ENCODE assay signal across 17 cellular contexts in the genomic region with DNA sequence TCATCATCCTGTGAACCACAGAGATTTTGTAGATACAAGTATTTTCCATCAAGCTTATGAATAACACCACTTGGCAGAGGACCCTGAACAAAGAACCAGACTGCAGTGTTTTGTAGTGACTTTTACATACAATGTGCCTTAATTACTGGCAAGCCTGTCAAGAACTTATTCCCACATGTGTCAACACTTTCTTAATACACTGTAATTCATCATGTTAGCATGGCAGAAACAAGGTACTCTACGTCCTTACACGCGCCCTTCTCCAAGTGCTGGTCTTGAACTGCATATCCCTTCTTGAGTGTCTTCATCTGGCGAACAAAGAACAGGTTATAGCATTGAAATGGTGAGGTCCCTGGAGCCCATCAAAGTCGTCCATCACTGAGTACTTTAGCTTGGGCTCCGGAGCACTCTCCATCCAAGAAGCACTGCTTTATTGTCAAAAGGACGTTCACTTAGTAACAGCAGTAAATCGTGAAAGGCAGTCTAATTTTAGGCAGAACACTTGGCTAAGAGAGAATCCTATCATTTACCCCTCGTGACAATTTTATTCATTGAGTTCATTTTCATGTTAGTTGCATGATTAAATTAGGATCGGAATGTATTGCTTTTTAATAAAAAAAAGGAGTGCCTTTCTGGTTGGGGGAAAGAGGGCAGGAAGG.
A peak's percentile ranks its signal among the peaks of the same experiment; 100 is the strongest.
DNase-seq lines count a peak whose midpoint lies in the region; ATAC-seq, FAIRE-seq and TF ChIP-seq lines count a peak whose summit lies in the region.
"Had no signal": no experiment of that assay in that cellular context is flagged by ENCODE, and none has a peak within 500 bp of the region (broad histone marks: within the 10 kb centered on the region; RNA-seq: fewer than 3 reads in every experiment).

No MANE protein-coding gene starts in this region.

- intact Hi-C loops in Right ventricle myocardium superior (cut with DNase I), result no loop called here

- FAIRE-seq in D721Med (lab: Jason Lieb, UNC), result no peak
- FAIRE-seq: GM12878 had no signal

- H3K4me3 ChIP-seq in right atrium auricular region (no peak overlapping the region), hepatocyte (no peak overlapping the region), skeletal muscle tissue (ENCODE audit: low read length in 3 of 3) (peak overlapping the region; percentile 3 to 15 (median 11))
- H3K4me3 ChIP-seq: BLaER1, GM12878, GM23338 had no signal

- H3K79me2 ChIP-seq in hepatocyte, result no peaks in the 10 kb centered on the region

- peak; percentile 31 for ATAC-seq in Right ventricle myocardium superior (ENCODE audit: poor library complexity)
- ATAC-seq: GM12878, GM23338, HCT116, PC-3 had no signal

- no peaks in the 10 kb centered on the region for H3K9me2 ChIP-seq in hepatocyte (replicated peaks; ENCODE audit: insufficient read depth)

- no peak overlapping the region for H3K4me2 ChIP-seq in hepatocyte
- H3K4me2 ChIP-seq: BLaER1, GM23338 had no signal

- H3K9me3 ChIP-seq in right atrium auricular region, result no peaks in the 10 kb centered on the region
- no peaks in the 10 kb centered on the region for H3K9me3 ChIP-seq in hepatocyte (ENCODE audit: low read depth)
- H3K9me3 ChIP-seq in skeletal muscle tissue (ENCODE audit: control insufficient read depth in 3 of 3, low read length in 3 of 3), result no peaks in the 10 kb centered on the region
- H3K9me3 ChIP-seq: BLaER1 had no signal

- no peak overlapping the region for H3K27ac ChIP-seq in right atrium auricular region
- H3K27ac ChIP-seq in hepatocyte, result peak overlapping the region; percentile 11
- peak overlapping the region; percentile 0 for H3K27ac ChIP-seq in skeletal muscle tissue (ENCODE audit: low read depth, low read length)
- H3K27ac ChIP-seq: BLaER1, HL-60 had no signal

- 82% methylated on average over 10 of the region's 10 CpGs for WGBS in hepatocyte (ENCODE audit: low lambda C conversion rate, missing lambda C conversion rate)

- no peak for DNase-seq in Right ventricle myocardium superior
- DNase-seq in right atrium auricular region (ENCODE audit: low spot score), result no peak
- DNase-seq in NCI-H446 treated with DMSO at 0.1 percent for 48 hours (lab: John Stamatoyannopoulos, UW), result peak; percentile 63
- DNase-seq in hepatocyte (ENCODE audit: low spot score), result no peak
- no peak for DNase-seq in activated CD4-positive, CD25-positive, alpha-beta regulatory T cell (lab: John Stamatoyannopoulos, UW)
- no peak for DNase-seq in D721Med (ENCODE audit: insufficient read length, low spot score)
- DNase-seq in stimulated activated CD4-positive, alpha-beta T cell treated with anti-CD3 and anti-CD28 coated beads, Interleukin-15, amount 100 ng/mL, for 24 hours, result no peak
- DNase-seq: CD8-positive, alpha-beta memory T cell; GDM1; NCI-H748 treated with DMSO at 0.1 percent for 48 hours; PC-3 had no signal

- H3K27me3 ChIP-seq in right atrium auricular region (no peaks in the 10 kb centered on the region), hepatocyte (no peaks in the 10 kb centered on the region), skeletal muscle tissue (ENCODE audit: control insufficient read depth in 3 of 3, insufficient read depth in 3 of 3, low read length in 3 of 3) (no peaks in the 10 kb centered on the region)
- H3K27me3 ChIP-seq: BLaER1 had no signal

- H3K4me1 ChIP-seq in right atrium auricular region (peaks cover 0 to 4% of the 10 kb centered on the region in 2 donors), hepatocyte (ENCODE audit: insufficient read depth) (peaks cover 3% of the 10 kb centered on the region), skeletal muscle tissue (ENCODE audit: control insufficient read depth in 3 of 3, insufficient read depth in 3 of 3, low read length in 3 of 3) (peaks cover 6 to 14% (median 8%) of the 10 kb centered on the region in 3 donors)

- no peak for TF ChIP-seq CTCF in right atrium auricular region (IDR thresholded peaks at IDR 0.05)
- TF ChIP-seq CTCF in hepatocyte (IDR thresholded peaks at IDR 0.05; ENCODE audit: poor library complexity), result no peak
- TF ChIP-seq CTCF in D721Med (IDR thresholded peaks at IDR 0.05; ENCODE audit: insufficient read depth, missing control alignments), result no peak

- H4K20me1 ChIP-seq in hepatocyte (ENCODE audit: insufficient read depth, poor library complexity, severe bottlenecking), result no peaks in the 10 kb centered on the region
- H4K20me1 ChIP-seq: BLaER1 had no signal

- H2AFZ ChIP-seq in hepatocyte, result no peak overlapping the region
- H2AFZ ChIP-seq: GM23338 had no signal

- H3K9ac ChIP-seq in skeletal muscle tissue (ENCODE audit: low read depth in 1 of 3, low read length in 3 of 3), result peak overlapping the region in 1 of 3 donors; percentile 12
- H3K9ac ChIP-seq: BLaER1 had no signal

- H3K36me3 ChIP-seq in right atrium auricular region, result no peaks in the 10 kb centered on the region
- no peaks in the 10 kb centered on the region for H3K36me3 ChIP-seq in hepatocyte (replicated peaks; ENCODE audit: insufficient read depth, low read depth)
- H3K36me3 ChIP-seq in skeletal muscle tissue (ENCODE audit: control insufficient read depth in 3 of 3, insufficient read depth in 3 of 3, low read length in 3 of 3), result no peaks in the 10 kb centered on the region
- H3K36me3 ChIP-seq: BLaER1 had no signal

Comparison
In these comparisons a context has a peak if more than half of its experiments do, and no peak if none do; other contexts are left out.
1. H3K27ac ChIP-seq: peak in hepatocyte (single experiment) and skeletal muscle tissue (single experiment); none in right atrium auricular region (0 of 2).
2. H3K4me3 ChIP-seq: peak in skeletal muscle tissue (3 of 3); none in right atrium auricular region (0 of 2) and hepatocyte (single experiment).